1 cellular context compared by ENCODE assay signal in the genomic region with DNA sequence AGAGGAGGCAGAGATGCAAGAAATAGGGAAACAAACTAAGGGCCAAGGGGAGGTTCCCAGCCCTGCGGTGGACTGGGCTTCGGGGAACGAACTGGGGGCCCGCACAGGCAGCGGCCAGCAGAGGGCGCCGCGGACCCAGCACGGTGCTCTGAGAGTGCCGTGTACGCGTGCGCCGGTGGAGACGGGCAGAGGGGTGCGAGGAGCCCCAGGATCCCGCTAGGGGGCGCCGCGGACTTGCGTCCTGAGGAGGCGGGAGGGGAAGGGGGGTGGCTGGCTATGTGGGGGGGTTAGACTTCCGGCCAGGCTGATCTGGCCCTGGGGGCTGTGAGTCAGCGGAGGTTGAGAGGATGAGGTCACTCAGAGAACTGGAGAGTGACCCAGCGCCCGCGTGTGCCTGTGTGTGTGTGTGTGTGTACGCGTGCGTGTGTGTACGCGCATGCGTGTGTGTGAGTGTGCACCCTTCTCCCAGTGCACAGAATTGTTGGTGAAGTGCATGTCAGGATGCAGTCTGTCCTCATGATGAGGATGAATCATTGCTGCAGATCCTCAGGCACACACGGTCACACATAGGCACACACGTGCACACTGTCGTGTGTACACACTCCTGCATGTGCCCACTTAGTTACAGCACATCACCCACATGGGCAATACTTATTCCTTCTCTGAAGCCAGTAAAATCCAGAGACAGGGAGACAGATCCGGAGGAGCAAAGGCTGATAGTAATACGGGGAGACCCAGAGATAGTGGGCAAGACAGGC.
A peak's percentile ranks its signal among the peaks of the same experiment; 100 is the strongest.
TF ChIP-seq lines count a peak whose summit lies in the region.

No MANE protein-coding gene starts in this region.

TF ChIP-seq in K562, 482 proteins besides CTCF, POLR2A, EP300 and RAD21 (continued from another document and continues in another):
- TF ChIP-seq MCM5 (IDR thresholded peaks at IDR 0.05; ENCODE audit: low read depth) (no peak), NFRKB (IDR thresholded peaks at IDR 0.05; ENCODE audit: low read depth) (peak; percentile 90), HNRNPUL1 (IDR thresholded peaks at IDR 0.05; ENCODE audit: low read length) (0 out of 2 replicates have a peak, but pooled peaks have one; percentile 69), ILK (tag; IDR thresholded peaks at IDR 0.05; ENCODE audit: borderline replicate concordance, low read depth) (no peak), SIRT6 (IDR thresholded peaks at IDR 0.05; ENCODE audit: low read depth, low read length) (no peak), ZNF239 (CRISPR knock-in tag; IDR thresholded peaks at IDR 0.05) (no peak), PTBP1 (IDR thresholded peaks at IDR 0.05; ENCODE audit: low read depth, low read length) (no peak), HEY1 (CRISPR knock-in tag; IDR thresholded peaks at IDR 0.05; ENCODE audit: borderline replicate concordance) (no peak), CHD4 (IDR thresholded peaks at IDR 0.05; ENCODE audit: insufficient read depth, insufficient replicate concordance, low read depth, low read length, poor library complexity, severe bottlenecking) (no peak), CCNT2 (IDR thresholded peaks at IDR 0.05; ENCODE audit: borderline replicate concordance, extremely low read depth, insufficient read length, low read depth, low read length) (peak; percentile 94), ATF1 (CRISPR knock-in tag; IDR thresholded peaks at IDR 0.05) (no peak), ATF1 (tag; IDR thresholded peaks at IDR 0.05) (peak; percentile 85), SRSF9 (IDR thresholded peaks at IDR 0.05; ENCODE audit: borderline replicate concordance, low read depth, low read length) (no peak), TSC22D4 (tag; IDR thresholded peaks at IDR 0.05) (no peak), HMG20B (CRISPR knock-in tag; IDR thresholded peaks at IDR 0.05) (no peak), ZNF707 (CRISPR knock-in tag; conservative IDR thresholded peaks at IDR 0.05) (no peak), ZNF184 (CRISPR knock-in tag; IDR thresholded peaks at IDR 0.05) (no peak), ZNF766 (CRISPR knock-in tag; conservative IDR thresholded peaks at IDR 0.05) (peak; percentile 56), SIX5 (IDR thresholded peaks at IDR 0.05; ENCODE audit: borderline replicate concordance in 1 of 2, insufficient read depth in 1 of 2, low read depth in 1 of 2, low read length in 2 of 2) (no peak)
- TF ChIP-seq, protein P1, sequence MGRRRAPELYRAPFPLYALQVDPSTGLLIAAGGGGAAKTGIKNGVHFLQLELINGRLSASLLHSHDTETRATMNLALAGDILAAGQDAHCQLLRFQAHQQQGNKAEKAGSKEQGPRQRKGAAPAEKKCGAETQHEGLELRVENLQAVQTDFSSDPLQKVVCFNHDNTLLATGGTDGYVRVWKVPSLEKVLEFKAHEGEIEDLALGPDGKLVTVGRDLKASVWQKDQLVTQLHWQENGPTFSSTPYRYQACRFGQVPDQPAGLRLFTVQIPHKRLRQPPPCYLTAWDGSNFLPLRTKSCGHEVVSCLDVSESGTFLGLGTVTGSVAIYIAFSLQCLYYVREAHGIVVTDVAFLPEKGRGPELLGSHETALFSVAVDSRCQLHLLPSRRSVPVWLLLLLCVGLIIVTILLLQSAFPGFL (CRISPR knock-in tag; IDR thresholded peaks at IDR 0.05): no peak
- TF ChIP-seq, protein P2, sequence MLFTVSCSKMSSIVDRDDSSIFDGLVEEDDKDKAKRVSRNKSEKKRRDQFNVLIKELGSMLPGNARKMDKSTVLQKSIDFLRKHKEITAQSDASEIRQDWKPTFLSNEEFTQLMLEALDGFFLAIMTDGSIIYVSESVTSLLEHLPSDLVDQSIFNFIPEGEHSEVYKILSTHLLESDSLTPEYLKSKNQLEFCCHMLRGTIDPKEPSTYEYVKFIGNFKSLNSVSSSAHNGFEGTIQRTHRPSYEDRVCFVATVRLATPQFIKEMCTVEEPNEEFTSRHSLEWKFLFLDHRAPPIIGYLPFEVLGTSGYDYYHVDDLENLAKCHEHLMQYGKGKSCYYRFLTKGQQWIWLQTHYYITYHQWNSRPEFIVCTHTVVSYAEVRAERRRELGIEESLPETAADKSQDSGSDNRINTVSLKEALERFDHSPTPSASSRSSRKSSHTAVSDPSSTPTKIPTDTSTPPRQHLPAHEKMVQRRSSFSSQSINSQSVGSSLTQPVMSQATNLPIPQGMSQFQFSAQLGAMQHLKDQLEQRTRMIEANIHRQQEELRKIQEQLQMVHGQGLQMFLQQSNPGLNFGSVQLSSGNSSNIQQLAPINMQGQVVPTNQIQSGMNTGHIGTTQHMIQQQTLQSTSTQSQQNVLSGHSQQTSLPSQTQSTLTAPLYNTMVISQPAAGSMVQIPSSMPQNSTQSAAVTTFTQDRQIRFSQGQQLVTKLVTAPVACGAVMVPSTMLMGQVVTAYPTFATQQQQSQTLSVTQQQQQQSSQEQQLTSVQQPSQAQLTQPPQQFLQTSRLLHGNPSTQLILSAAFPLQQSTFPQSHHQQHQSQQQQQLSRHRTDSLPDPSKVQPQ (CRISPR knock-in tag; IDR thresholded peaks at IDR 0.05; ENCODE audit: borderline replicate concordance): no peak
- TF ChIP-seq, protein P3, sequence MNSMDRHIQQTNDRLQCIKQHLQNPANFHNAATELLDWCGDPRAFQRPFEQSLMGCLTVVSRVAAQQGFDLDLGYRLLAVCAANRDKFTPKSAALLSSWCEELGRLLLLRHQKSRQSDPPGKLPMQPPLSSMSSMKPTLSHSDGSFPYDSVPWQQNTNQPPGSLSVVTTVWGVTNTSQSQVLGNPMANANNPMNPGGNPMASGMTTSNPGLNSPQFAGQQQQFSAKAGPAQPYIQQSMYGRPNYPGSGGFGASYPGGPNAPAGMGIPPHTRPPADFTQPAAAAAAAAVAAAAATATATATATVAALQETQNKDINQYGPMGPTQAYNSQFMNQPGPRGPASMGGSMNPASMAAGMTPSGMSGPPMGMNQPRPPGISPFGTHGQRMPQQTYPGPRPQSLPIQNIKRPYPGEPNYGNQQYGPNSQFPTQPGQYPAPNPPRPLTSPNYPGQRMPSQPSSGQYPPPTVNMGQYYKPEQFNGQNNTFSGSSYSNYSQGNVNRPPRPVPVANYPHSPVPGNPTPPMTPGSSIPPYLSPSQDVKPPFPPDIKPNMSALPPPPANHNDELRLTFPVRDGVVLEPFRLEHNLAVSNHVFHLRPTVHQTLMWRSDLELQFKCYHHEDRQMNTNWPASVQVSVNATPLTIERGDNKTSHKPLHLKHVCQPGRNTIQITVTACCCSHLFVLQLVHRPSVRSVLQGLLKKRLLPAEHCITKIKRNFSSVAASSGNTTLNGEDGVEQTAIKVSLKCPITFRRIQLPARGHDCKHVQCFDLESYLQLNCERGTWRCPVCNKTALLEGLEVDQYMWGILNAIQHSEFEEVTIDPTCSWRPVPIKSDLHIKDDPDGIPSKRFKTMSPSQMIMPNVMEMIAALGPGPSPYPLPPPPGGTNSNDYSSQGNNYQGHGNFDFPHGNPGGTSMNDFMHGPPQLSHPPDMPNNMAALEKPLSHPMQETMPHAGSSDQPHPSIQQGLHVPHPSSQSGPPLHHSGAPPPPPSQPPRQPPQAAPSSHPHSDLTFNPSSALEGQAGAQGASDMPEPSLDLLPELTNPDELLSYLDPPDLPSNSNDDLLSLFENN (IDR thresholded peaks at IDR 0.05; ENCODE audit: low read depth in 2 of 2, low read length in 2 of 2): peak in 1 of 2 experiments; percentile 82; a peak in 2 of 4 replicates
- TF ChIP-seq, protein P4, sequence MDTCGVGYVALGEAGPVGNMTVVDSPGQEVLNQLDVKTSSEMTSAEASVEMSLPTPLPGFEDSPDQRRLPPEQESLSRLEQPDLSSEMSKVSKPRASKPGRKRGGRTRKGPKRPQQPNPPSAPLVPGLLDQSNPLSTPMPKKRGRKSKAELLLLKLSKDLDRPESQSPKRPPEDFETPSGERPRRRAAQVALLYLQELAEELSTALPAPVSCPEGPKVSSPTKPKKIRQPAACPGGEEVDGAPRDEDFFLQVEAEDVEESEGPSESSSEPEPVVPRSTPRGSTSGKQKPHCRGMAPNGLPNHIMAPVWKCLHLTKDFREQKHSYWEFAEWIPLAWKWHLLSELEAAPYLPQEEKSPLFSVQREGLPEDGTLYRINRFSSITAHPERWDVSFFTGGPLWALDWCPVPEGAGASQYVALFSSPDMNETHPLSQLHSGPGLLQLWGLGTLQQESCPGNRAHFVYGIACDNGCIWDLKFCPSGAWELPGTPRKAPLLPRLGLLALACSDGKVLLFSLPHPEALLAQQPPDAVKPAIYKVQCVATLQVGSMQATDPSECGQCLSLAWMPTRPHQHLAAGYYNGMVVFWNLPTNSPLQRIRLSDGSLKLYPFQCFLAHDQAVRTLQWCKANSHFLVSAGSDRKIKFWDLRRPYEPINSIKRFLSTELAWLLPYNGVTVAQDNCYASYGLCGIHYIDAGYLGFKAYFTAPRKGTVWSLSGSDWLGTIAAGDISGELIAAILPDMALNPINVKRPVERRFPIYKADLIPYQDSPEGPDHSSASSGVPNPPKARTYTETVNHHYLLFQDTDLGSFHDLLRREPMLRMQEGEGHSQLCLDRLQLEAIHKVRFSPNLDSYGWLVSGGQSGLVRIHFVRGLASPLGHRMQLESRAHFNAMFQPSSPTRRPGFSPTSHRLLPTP (IDR thresholded peaks at IDR 0.05; ENCODE audit: borderline replicate concordance, extremely low read depth, insufficient read length): no peak
- TF ChIP-seq, protein P5, sequence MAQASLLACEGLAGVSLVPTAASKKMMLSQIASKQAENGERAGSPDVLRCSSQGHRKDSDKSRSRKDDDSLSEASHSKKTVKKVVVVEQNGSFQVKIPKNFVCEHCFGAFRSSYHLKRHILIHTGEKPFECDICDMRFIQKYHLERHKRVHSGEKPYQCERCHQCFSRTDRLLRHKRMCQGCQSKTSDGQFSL (CRISPR knock-in tag; IDR thresholded peaks at IDR 0.05): peak; percentile 93
- TF ChIP-seq, protein P5 (tag; IDR thresholded peaks at IDR 0.05): peak in 1 of 2 experiments; percentile 98; a peak in 2 of 4 replicates
- TF ChIP-seq, protein P6, sequence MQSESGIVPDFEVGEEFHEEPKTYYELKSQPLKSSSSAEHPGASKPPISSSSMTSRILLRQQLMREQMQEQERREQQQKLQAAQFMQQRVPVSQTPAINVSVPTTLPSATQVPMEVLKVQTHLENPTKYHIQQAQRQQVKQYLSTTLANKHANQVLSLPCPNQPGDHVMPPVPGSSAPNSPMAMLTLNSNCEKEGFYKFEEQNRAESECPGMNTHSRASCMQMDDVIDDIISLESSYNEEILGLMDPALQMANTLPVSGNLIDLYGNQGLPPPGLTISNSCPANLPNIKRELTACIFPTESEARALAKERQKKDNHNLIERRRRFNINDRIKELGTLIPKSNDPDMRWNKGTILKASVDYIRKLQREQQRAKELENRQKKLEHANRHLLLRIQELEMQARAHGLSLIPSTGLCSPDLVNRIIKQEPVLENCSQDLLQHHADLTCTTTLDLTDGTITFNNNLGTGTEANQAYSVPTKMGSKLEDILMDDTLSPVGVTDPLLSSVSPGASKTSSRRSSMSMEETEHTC (IDR thresholded peaks at IDR 0.05): peak; percentile 61; the same call in 1 of the 2 replicates
- TF ChIP-seq, protein P7, sequence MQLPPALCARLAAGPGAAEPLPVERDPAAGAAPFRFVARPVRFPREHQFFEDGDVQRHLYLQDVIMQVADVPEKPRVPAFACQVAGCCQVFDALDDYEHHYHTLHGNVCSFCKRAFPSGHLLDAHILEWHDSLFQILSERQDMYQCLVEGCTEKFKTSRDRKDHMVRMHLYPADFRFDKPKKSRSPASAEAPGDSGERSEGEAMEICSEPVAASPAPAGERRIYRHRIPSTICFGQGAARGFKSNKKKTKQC (CRISPR knock-in tag; IDR thresholded peaks at IDR 0.05): no peak; the same call in 1 of the 2 replicates
- TF ChIP-seq, protein P8, sequence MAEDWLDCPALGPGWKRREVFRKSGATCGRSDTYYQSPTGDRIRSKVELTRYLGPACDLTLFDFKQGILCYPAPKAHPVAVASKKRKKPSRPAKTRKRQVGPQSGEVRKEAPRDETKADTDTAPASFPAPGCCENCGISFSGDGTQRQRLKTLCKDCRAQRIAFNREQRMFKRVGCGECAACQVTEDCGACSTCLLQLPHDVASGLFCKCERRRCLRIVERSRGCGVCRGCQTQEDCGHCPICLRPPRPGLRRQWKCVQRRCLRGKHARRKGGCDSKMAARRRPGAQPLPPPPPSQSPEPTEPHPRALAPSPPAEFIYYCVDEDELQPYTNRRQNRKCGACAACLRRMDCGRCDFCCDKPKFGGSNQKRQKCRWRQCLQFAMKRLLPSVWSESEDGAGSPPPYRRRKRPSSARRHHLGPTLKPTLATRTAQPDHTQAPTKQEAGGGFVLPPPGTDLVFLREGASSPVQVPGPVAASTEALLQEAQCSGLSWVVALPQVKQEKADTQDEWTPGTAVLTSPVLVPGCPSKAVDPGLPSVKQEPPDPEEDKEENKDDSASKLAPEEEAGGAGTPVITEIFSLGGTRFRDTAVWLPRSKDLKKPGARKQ (CRISPR knock-in tag; IDR thresholded peaks at IDR 0.05): no peak
- TF ChIP-seq, protein P9, sequence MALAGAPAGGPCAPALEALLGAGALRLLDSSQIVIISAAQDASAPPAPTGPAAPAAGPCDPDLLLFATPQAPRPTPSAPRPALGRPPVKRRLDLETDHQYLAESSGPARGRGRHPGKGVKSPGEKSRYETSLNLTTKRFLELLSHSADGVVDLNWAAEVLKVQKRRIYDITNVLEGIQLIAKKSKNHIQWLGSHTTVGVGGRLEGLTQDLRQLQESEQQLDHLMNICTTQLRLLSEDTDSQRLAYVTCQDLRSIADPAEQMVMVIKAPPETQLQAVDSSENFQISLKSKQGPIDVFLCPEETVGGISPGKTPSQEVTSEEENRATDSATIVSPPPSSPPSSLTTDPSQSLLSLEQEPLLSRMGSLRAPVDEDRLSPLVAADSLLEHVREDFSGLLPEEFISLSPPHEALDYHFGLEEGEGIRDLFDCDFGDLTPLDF (CRISPR knock-in tag; IDR thresholded peaks at IDR 0.05): no peak
- TF ChIP-seq, protein P10, sequence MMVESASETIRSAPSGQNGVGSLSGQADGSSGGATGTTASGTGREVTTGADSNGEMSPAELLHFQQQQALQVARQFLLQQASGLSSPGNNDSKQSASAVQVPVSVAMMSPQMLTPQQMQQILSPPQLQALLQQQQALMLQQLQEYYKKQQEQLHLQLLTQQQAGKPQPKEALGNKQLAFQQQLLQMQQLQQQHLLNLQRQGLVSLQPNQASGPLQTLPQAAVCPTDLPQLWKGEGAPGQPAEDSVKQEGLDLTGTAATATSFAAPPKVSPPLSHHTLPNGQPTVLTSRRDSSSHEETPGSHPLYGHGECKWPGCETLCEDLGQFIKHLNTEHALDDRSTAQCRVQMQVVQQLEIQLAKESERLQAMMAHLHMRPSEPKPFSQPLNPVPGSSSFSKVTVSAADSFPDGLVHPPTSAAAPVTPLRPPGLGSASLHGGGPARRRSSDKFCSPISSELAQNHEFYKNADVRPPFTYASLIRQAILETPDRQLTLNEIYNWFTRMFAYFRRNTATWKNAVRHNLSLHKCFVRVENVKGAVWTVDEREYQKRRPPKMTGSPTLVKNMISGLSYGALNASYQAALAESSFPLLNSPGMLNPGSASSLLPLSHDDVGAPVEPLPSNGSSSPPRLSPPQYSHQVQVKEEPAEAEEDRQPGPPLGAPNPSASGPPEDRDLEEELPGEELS (CRISPR knock-in tag; IDR thresholded peaks at IDR 0.05; ENCODE audit: borderline replicate concordance): no peak; the same call in 1 of the 2 replicates
